9 cellular contexts compared by ENCODE assay signal in genomic region chr11:65892137-65892540, GRCh38. TPM values are rescaled to one million over a fixed set of nuclear protein-coding genes. Genes with fewer than 3 reads are reported as not detected.
A peak's percentile ranks its signal among the peaks of the same experiment; 100 is the strongest.
DNase-seq lines count a peak whose midpoint lies in the region; ATAC-seq and TF ChIP-seq lines count a peak whose summit lies in the region.
"Not testable (repeated sequence)": the region's sequence is repeated elsewhere in the genome, so short reads cannot be mapped to it uniquely, and the experiment has no call there.
"Had no signal": no experiment of that assay in that cellular context is flagged by ENCODE, and none has a peak within 500 bp of the region (broad histone marks: within the 10 kb centered on the region; RNA-seq: fewer than 3 reads in every experiment).

No MANE protein-coding gene starts in this region.

- peak overlapping the region; percentile 91 for H3K4me2 ChIP-seq in neural progenitor cell

- H3K4me3 Mint-ChIP-seq in CD4-positive, CD25-positive, alpha-beta regulatory T cell: peak overlapping the region; percentile 82 to 96 (median 90)
- H3K4me3 Mint-ChIP-seq in T-cell (peak overlapping the region; percentile 79 to 94 (median 92)), neural progenitor cell (peak overlapping the region; percentile 86)
- H3K4me3 Mint-ChIP-seq in stimulated activated naive CD8-positive, alpha-beta T cell treated with anti-CD3 and anti-CD28 coated beads, Interleukin-15, amount 100 ng/mL, for 72 hours: peak overlapping the region; percentile 89 to 98

- not testable (repeated sequence) for ATAC-seq in CD4-positive, CD25-positive, alpha-beta regulatory T cell (ENCODE audit: low read depth in 2 of 2); T-cell (replicated peaks in 1 of 4); activated naive CD4-positive, alpha-beta T cell treated with anti-CD3 and anti-CD28 coated beads, Interleukin-2, amount 50 U/mL, for 72 hours
- ATAC-seq in stimulated activated naive CD8-positive, alpha-beta T cell treated with anti-CD3 and anti-CD28 coated beads, Interleukin-15, amount 100 ng/mL, for 72 hours: peak; percentile 22

- POLR2A ChIA-PET in T-cell (lab: Charles Lee): interaction anchor here (1.1 to 3.7 kb wide), 2 partner anchors 9 to 33 kb away, joined by 8 to 20 read pairs; partner anchors contain the start of gene MUS81 (in 1 of the 2)

- not testable (repeated sequence) for H3K36me3 Mint-ChIP-seq in CD4-positive, CD25-positive, alpha-beta regulatory T cell; T-cell; neural progenitor cell
- H3K36me3 Mint-ChIP-seq in activated naive CD4-positive, alpha-beta T cell treated with anti-CD3 and anti-CD28 coated beads, Interleukin-2, amount 50 U/mL, for 72 hours: peaks cover 9 to 29% of the 10 kb centered on the region in 2 donors

- CTCF ChIA-PET in T-cell (lab: Charles Lee): interaction anchor here in 1 of 2 donors (0.8 to 9.7 kb wide), 4 partner anchors 9 to 36 kb away, joined by 3 to 167 read pairs (median 14); partner anchors contain the start of genes CFL1, FOSL1 and MUS81

- H3K27me3 Mint-ChIP-seq in CD4-positive, CD25-positive, alpha-beta regulatory T cell; T-cell; stimulated activated naive CD8-positive, alpha-beta T cell treated with anti-CD3 and anti-CD28 coated beads, Interleukin-15, amount 100 ng/mL, for 72 hours: not testable (repeated sequence)
- peaks cover 12% of the 10 kb centered on the region for H3K27me3 Mint-ChIP-seq in neural progenitor cell (ENCODE audit: insufficient read depth, low read depth)

- H3K9me3 Mint-ChIP-seq in CD4-positive, CD25-positive, alpha-beta regulatory T cell; T-cell; activated naive CD4-positive, alpha-beta T cell treated with anti-CD3 and anti-CD28 coated beads, Interleukin-2, amount 50 U/mL, for 72 hours; neural progenitor cell; stimulated activated naive CD8-positive, alpha-beta T cell treated with anti-CD3 and anti-CD28 coated beads, Interleukin-15, amount 100 ng/mL, for 72 hours: not testable (repeated sequence)

- H3K4me3 ChIP-seq in CD4-positive, CD25-positive, alpha-beta regulatory T cell (ENCODE audit: low read depth, low read length): peak overlapping the region; percentile 42
- H3K4me3 ChIP-seq in HUES48 (ENCODE audit: low read depth, low read length) (peak overlapping the region; percentile 85), iPS-18c (ENCODE audit: insufficient read depth, low read depth, low read length) (peak overlapping the region; percentile 90; the same call in 1 of the 2 replicates), neural progenitor cell (peak overlapping the region; percentile 66)
- H3K4me3 ChIP-seq in effector memory CD4-positive, alpha-beta T cell (ENCODE audit: insufficient read depth, low read depth, low read length, poor library complexity, severe bottlenecking): peak overlapping the region; percentile 79

- H3K9ac ChIP-seq in HUES48 (ENCODE audit: low read depth, low read length); neural progenitor cell: not testable (repeated sequence)

- peaks cover 13 to 62% (median 43%) of the 10 kb centered on the region in 4 donors for H3K4me1 Mint-ChIP-seq in CD4-positive, CD25-positive, alpha-beta regulatory T cell
- H3K4me1 Mint-ChIP-seq in T-cell (peaks cover 58 to 65% (median 64%) of the 10 kb centered on the region in 3 donors), neural progenitor cell (peaks cover 44% of the 10 kb centered on the region)
- H3K4me1 Mint-ChIP-seq in stimulated activated naive CD8-positive, alpha-beta T cell treated with anti-CD3 and anti-CD28 coated beads, Interleukin-15, amount 100 ng/mL, for 72 hours: peaks cover 72% of the 10 kb centered on the region

- not testable (repeated sequence) for H3K9me3 ChIP-seq in CD4-positive, CD25-positive, alpha-beta regulatory T cell (ENCODE audit: control insufficient read depth in 2 of 2, low read length in 2 of 2); HUES48 (ENCODE audit: control insufficient read depth, insufficient read depth, low read length); effector memory CD4-positive, alpha-beta T cell (ENCODE audit: control insufficient read depth, low read length); iPS-18c (ENCODE audit: control insufficient read depth, insufficient read depth, low read length); neural progenitor cell (ENCODE audit: low read depth)

- peak overlapping the region; percentile 97 for H3K27ac ChIP-seq in CD4-positive, CD25-positive, alpha-beta regulatory T cell (ENCODE audit: insufficient read depth, low read length, poor library complexity, severe bottlenecking)
- peak overlapping the region; percentile 75 for H3K27ac ChIP-seq in HUES48 (ENCODE audit: low read depth, low read length)
- H3K27ac ChIP-seq in effector memory CD4-positive, alpha-beta T cell (ENCODE audit: insufficient read depth, low read length, poor library complexity, severe bottlenecking): peak overlapping the region; percentile 90
- not testable (repeated sequence) for H3K27ac ChIP-seq in neural progenitor cell

- peaks cover 64% of the 10 kb centered on the region for H3K4me1 ChIP-seq in CD4-positive, CD25-positive, alpha-beta regulatory T cell (ENCODE audit: control insufficient read depth, insufficient read depth, low read length, poor library complexity, severe bottlenecking)
- H3K4me1 ChIP-seq in HUES48 (ENCODE audit: control insufficient read depth, insufficient read depth, low read length) (peaks cover 25% of the 10 kb centered on the region), neural progenitor cell (peaks cover 23% of the 10 kb centered on the region)
- H3K4me1 ChIP-seq in effector memory CD4-positive, alpha-beta T cell (ENCODE audit: control insufficient read depth, insufficient read depth, low read length, poor library complexity, severe bottlenecking): peaks cover 45% of the 10 kb centered on the region

- H4K20me1 ChIP-seq in neural progenitor cell (ENCODE audit: low read depth): peaks cover 14% of the 10 kb centered on the region

- peak overlapping the region; percentile 6 to 93 (median 90) for H3K27ac Mint-ChIP-seq in CD4-positive, CD25-positive, alpha-beta regulatory T cell
- peak overlapping the region; percentile 92 to 93 for H3K27ac Mint-ChIP-seq in T-cell
- H3K27ac Mint-ChIP-seq in activated naive CD4-positive, alpha-beta T cell treated with anti-CD3 and anti-CD28 coated beads, Interleukin-2, amount 50 U/mL, for 72 hours: peak overlapping the region; percentile 93 to 97
- H3K27ac Mint-ChIP-seq in neural progenitor cell: not testable (repeated sequence)
- peak overlapping the region; percentile 64 to 68 for H3K27ac Mint-ChIP-seq in stimulated activated naive CD8-positive, alpha-beta T cell treated with anti-CD3 and anti-CD28 coated beads, Interleukin-15, amount 100 ng/mL, for 72 hours

- peaks cover 44% of the 10 kb centered on the region for H3F3A ChIP-seq in neural progenitor cell (ENCODE audit: low read depth)

- H3K27me3 ChIP-seq in CD4-positive, CD25-positive, alpha-beta regulatory T cell (ENCODE audit: control insufficient read depth, insufficient read depth, low read length); effector memory CD4-positive, alpha-beta T cell (replicated peaks; ENCODE audit: control insufficient read depth, insufficient read depth, low read length, poor library complexity, severe bottlenecking): not testable (repeated sequence)
- H3K27me3 ChIP-seq in HUES48 (ENCODE audit: control insufficient read depth, insufficient read depth, low read length): peaks cover 18% of the 10 kb centered on the region
- H3K27me3 ChIP-seq in neural progenitor cell: peaks cover 29% of the 10 kb centered on the region

- H3K79me2 ChIP-seq in neural progenitor cell (ENCODE audit: low read depth): peaks cover 21% of the 10 kb centered on the region

- not testable (repeated sequence) for DNase-seq in CD4-positive, CD25-positive, alpha-beta regulatory T cell; activated naive CD4-positive, alpha-beta T cell treated with anti-CD3 and anti-CD28 coated beads, Interleukin-2, amount 50 U/mL, for 72 hours (ENCODE audit: low spot score in 2 of 2); effector memory CD4-positive, alpha-beta T cell; neural progenitor cell (ENCODE audit: low spot score)
- DNase-seq in T-cell: peak in 3 of 34 experiments; percentile 18 to 30 (median 23)
- peak; percentile 46 to 62 for DNase-seq in stimulated activated naive CD8-positive, alpha-beta T cell treated with anti-CD3 and anti-CD28 coated beads, Interleukin-15, amount 100 ng/mL, for 72 hours

- not testable (repeated sequence) for TF ChIP-seq CTCF in neural progenitor cell (IDR thresholded peaks at IDR 0.05)

- H2AFZ ChIP-seq in neural progenitor cell (replicated peaks): not testable (repeated sequence)

- H3K36me3 ChIP-seq in CD4-positive, CD25-positive, alpha-beta regulatory T cell (ENCODE audit: control insufficient read depth, insufficient read depth, low read length); HUES48 (ENCODE audit: control insufficient read depth, insufficient read depth, low read length); effector memory CD4-positive, alpha-beta T cell (ENCODE audit: control insufficient read depth, insufficient read depth, low read length); neural progenitor cell: not testable (repeated sequence)

RNA-seq across cellular contexts. Expression of gene CCDC85B, which starts 1.7 kb away (rescaled TPM):
- 20.7 TPM for total RNA-seq in CD4-positive, CD25-positive, alpha-beta regulatory T cell
- polyA plus RNA-seq in CD4-positive, CD25-positive, alpha-beta regulatory T cell: 10 to 100 TPM; 58.7 to 74.0 (median 63.2) TPM
- total RNA-seq in T-cell (10 to 100 TPM; 20.3 to 39.0 (median 37.4) TPM), neural progenitor cell (ENCODE audit: low replicate concordance) (3.9 and 23.1 TPM in 2 replicates)
- total RNA-seq in activated naive CD4-positive, alpha-beta T cell treated with anti-CD3 and anti-CD28 coated beads, Interleukin-2, amount 50 U/mL, for 72 hours: 10 to 100 TPM; 29.4 to 37.2 TPM

RNA-seq across cellular contexts. Expression of gene FIBP, which starts 3.9 kb away (rescaled TPM):
- total RNA-seq in CD4-positive, CD25-positive, alpha-beta regulatory T cell: 29.8 TPM
- 10 to 100 TPM; 71.0 to 81.7 (median 72.7) TPM for polyA plus RNA-seq in CD4-positive, CD25-positive, alpha-beta regulatory T cell
- 10 to 100 TPM; 30.2 to 47.1 (median 39.2) TPM for total RNA-seq in T-cell
- 100 to 1,000 TPM in 1 of 2 donors, 10 to 100 TPM in 1; 69.4 to 101 TPM for total RNA-seq in activated naive CD4-positive, alpha-beta T cell treated with anti-CD3 and anti-CD28 coated beads, Interleukin-2, amount 50 U/mL, for 72 hours
- 92.1 and 113 TPM in 2 replicates for total RNA-seq in neural progenitor cell (ENCODE audit: low replicate concordance)

RNA-seq across cellular contexts. Expression of gene FOSL1, which starts 8.0 kb away (rescaled TPM):
- 2.7 TPM for total RNA-seq in CD4-positive, CD25-positive, alpha-beta regulatory T cell
- polyA plus RNA-seq in CD4-positive, CD25-positive, alpha-beta regulatory T cell: not detected
- 1 to 10 TPM in 2 of 5 donors, under 1 TPM in 3; 0.49 to 1.6 (median 0.65) TPM for total RNA-seq in T-cell
- 1 to 10 TPM; 7.4 to 9.5 TPM for total RNA-seq in activated naive CD4-positive, alpha-beta T cell treated with anti-CD3 and anti-CD28 coated beads, Interleukin-2, amount 50 U/mL, for 72 hours
- not detected in 2 replicates for total RNA-seq in neural progenitor cell (ENCODE audit: low replicate concordance)

RNA-seq across cellular contexts. Expression of gene CTSW, which starts 12.5 kb away (rescaled TPM):
- 12.4 TPM for total RNA-seq in CD4-positive, CD25-positive, alpha-beta regulatory T cell
- 10 to 100 TPM in 3 of 4 donors, 1 to 10 TPM in 1; 3.5 to 35.9 (median 16.9) TPM for polyA plus RNA-seq in CD4-positive, CD25-positive, alpha-beta regulatory T cell
- 100 to 1,000 TPM in 1 of 5 donors, 10 to 100 TPM in 4; 45.3 to 127 (median 66.4) TPM for total RNA-seq in T-cell
- 10 to 100 TPM in 1 of 2 donors, 1 to 10 TPM in 1; 2.2 to 16.8 TPM for total RNA-seq in activated naive CD4-positive, alpha-beta T cell treated with anti-CD3 and anti-CD28 coated beads, Interleukin-2, amount 50 U/mL, for 72 hours
- not detected in 2 replicates for total RNA-seq in neural progenitor cell (ENCODE audit: low replicate concordance)
- total RNA-seq: pulmonary artery endothelial cell had no signal

RNA-seq across cellular contexts. Expression of gene EFEMP2, which starts 19.5 kb away (rescaled TPM):
- 5.8 TPM for total RNA-seq in CD4-positive, CD25-positive, alpha-beta regulatory T cell
- under 1 TPM; 0.21 to 0.36 (median 0.29) TPM for polyA plus RNA-seq in CD4-positive, CD25-positive, alpha-beta regulatory T cell
- 10 to 100 TPM in 3 of 5 donors, 1 to 10 TPM in 2; 7.0 to 14.1 (median 10.2) TPM for total RNA-seq in T-cell
- 10 to 100 TPM; 15.2 to 41.8 TPM for total RNA-seq in activated naive CD4-positive, alpha-beta T cell treated with anti-CD3 and anti-CD28 coated beads, Interleukin-2, amount 50 U/mL, for 72 hours
- 9.2 and 25.1 TPM in 2 replicates for total RNA-seq in neural progenitor cell (ENCODE audit: low replicate concordance)
